In genomic region chr1:152109231-152109997, GRCh38 we compare ENCODE assay signal across 9 cellular contexts. TPM values are rescaled to one million over a fixed set of nuclear protein-coding genes. Genes with fewer than 3 reads are reported as not detected.
DNase-seq lines count a peak whose midpoint lies in the region; ATAC-seq lines count a peak whose summit lies in the region.
"Had no signal": no experiment of that assay in that cellular context is flagged by ENCODE, and none has a peak within 500 bp of the region (broad histone marks: within the 10 kb centered on the region; RNA-seq: fewer than 3 reads in every experiment).

No MANE protein-coding gene starts in this region.

- peaks cover 80 to 84% of the 10 kb centered on the region in 2 donors for H3K27me3 ChIP-seq in stomach smooth muscle (ENCODE audit: control insufficient read depth in 1 of 2, insufficient read depth in 2 of 2, low read length in 2 of 2)
- peaks cover 59% of the 10 kb centered on the region for H3K27me3 ChIP-seq in CD4-positive, alpha-beta memory T cell (ENCODE audit: insufficient read depth, low read length)

- H3K4me1 Mint-ChIP-seq in activated CD4-positive, alpha-beta T cell treated with anti-CD3 and anti-CD28 coated beads for 36 hours, result no peaks in the 10 kb centered on the region
- no peaks in the 10 kb centered on the region for H3K4me1 Mint-ChIP-seq in T-cell
- H3K4me1 Mint-ChIP-seq in CD4-positive, alpha-beta memory T cell, result peaks cover 0 to 13% (median 9%) of the 10 kb centered on the region in 4 donors
- H3K4me1 Mint-ChIP-seq: activated naive CD8-positive, alpha-beta T cell treated with anti-CD3 and anti-CD28 coated beads, Interleukin-2, amount 50 U/mL, for 24 hours had no signal

- no peak overlapping the region for H3K4me3 Mint-ChIP-seq in activated CD4-positive, alpha-beta T cell treated with anti-CD3 and anti-CD28 coated beads for 36 hours
- H3K4me3 Mint-ChIP-seq in T-cell, result no peak overlapping the region
- no peak overlapping the region for H3K4me3 Mint-ChIP-seq in CD4-positive, alpha-beta memory T cell
- H3K4me3 Mint-ChIP-seq: activated naive CD8-positive, alpha-beta T cell treated with anti-CD3 and anti-CD28 coated beads, Interleukin-2, amount 50 U/mL, for 24 hours had no signal

- H3K9ac ChIP-seq in SK-N-MC (ENCODE audit: insufficient read length) (no peak overlapping the region), stomach smooth muscle (ENCODE audit: low read length in 2 of 2) (no peak overlapping the region)

- intact Hi-C loops in activated CD4-positive, alpha-beta T cell treated with anti-CD3 and anti-CD28 coated beads for 36 hours (cut with DNase I, micrococcal nuclease), result no loop called here
- intact Hi-C loops in CD4-positive, alpha-beta memory T cell (cut with micrococcal nuclease), result no loop called here

- DNase-seq in activated CD4-positive, alpha-beta T cell treated with anti-CD3 and anti-CD28 coated beads for 36 hours, result peak; percentile 6
- DNase-seq in activated CD4-positive, alpha-beta T cell treated with anti-CD3 and anti-CD28 coated beads for 4 hours, result no peak
- DNase-seq in SK-N-MC (ENCODE audit: low read depth, low spot score) (no peak), hepatic stellate cell (ENCODE audit: low spot score) (peak; percentile 7), T-cell (no peak), T1000 (lab: John Stamatoyannopoulos, UW) (no peak)
- no peak for DNase-seq in CD4-positive, alpha-beta memory T cell

- peak overlapping the region; percentile 76; the same call in 1 of the 2 replicates for H3K4me3 ChIP-seq in SK-N-MC
- H3K4me3 ChIP-seq in stomach smooth muscle (ENCODE audit: low read length in 2 of 2), result peak overlapping the region; percentile 71 to 72
- H3K4me3 ChIP-seq in CD4-positive, alpha-beta memory T cell (ENCODE audit: low read length in 2 of 2), result peak overlapping the region in 1 of 2 donors; percentile 59

- CTCF ChIA-PET in activated CD4-positive, alpha-beta T cell treated with anti-CD3 and anti-CD28 coated beads for 36 hours (lab: Charles Lee), result interaction anchor here (0.6 to 6.3 kb wide), 15 partner anchors 8 to 1386 kb away, joined by 3 to 33 read pairs (median 5); no protein-coding TSS in a partner anchor
- CTCF ChIA-PET in T-cell (lab: Charles Lee), result interaction anchor here (0.6 to 1.7 kb wide), 5 partner anchors 56 to 660 kb away, joined by 3 to 4 read pairs (median 3); no protein-coding TSS in a partner anchor
- CTCF ChIA-PET in CD4-positive, alpha-beta memory T cell (lab: Charles Lee; ENCODE audit: partially characterized antibody), result interaction anchor here (1.1 to 1.9 kb wide), 5 partner anchors 32 to 350 kb away, joined by 3 to 8 read pairs (median 4); no protein-coding TSS in a partner anchor

- POLR2A ChIA-PET in activated CD4-positive, alpha-beta T cell treated with anti-CD3 and anti-CD28 coated beads for 36 hours (lab: Charles Lee), result interaction anchor here (1.0 kb wide), 1 partner anchor 52 kb away, joined by 3 read pairs; no protein-coding TSS in a partner anchor
- POLR2A ChIA-PET in T-cell (lab: Charles Lee), result interaction anchor here in 1 of 2 donors (0.5 kb wide), 1 partner anchor 33 kb away, joined by 11 read pairs; no protein-coding TSS in a partner anchor
- POLR2A ChIA-PET in CD4-positive, alpha-beta memory T cell (lab: Charles Lee; ENCODE audit: partially characterized antibody), result interaction anchor here (1.7 kb wide), 1 partner anchor 74 kb away, joined by 8 read pairs; the partner anchor contains the start of gene S100A11

- peaks cover 14% of the 10 kb centered on the region for H3K27me3 Mint-ChIP-seq in activated CD4-positive, alpha-beta T cell treated with anti-CD3 and anti-CD28 coated beads for 36 hours
- peaks cover 12 to 17% of the 10 kb centered on the region in 2 donors for H3K27me3 Mint-ChIP-seq in T-cell
- peaks cover 13 to 33% of the 10 kb centered on the region in 2 donors for H3K27me3 Mint-ChIP-seq in CD4-positive, alpha-beta memory T cell

- H3K36me3 Mint-ChIP-seq in activated CD4-positive, alpha-beta T cell treated with anti-CD3 and anti-CD28 coated beads for 36 hours (ENCODE audit: low read depth), result no peaks in the 10 kb centered on the region
- no peaks in the 10 kb centered on the region for H3K36me3 Mint-ChIP-seq in T-cell
- peaks cover 0 to 4% of the 10 kb centered on the region in 2 donors for H3K36me3 Mint-ChIP-seq in CD4-positive, alpha-beta memory T cell

- H3K27ac Mint-ChIP-seq in activated CD4-positive, alpha-beta T cell treated with anti-CD3 and anti-CD28 coated beads for 36 hours, result no peak overlapping the region
- H3K27ac Mint-ChIP-seq in T-cell, result no peak overlapping the region
- no peak overlapping the region for H3K27ac Mint-ChIP-seq in CD4-positive, alpha-beta memory T cell
- H3K27ac Mint-ChIP-seq: activated naive CD8-positive, alpha-beta T cell treated with anti-CD3 and anti-CD28 coated beads, Interleukin-2, amount 50 U/mL, for 24 hours had no signal

- peaks cover 3% of the 10 kb centered on the region; the same call in 1 of the 2 replicates for H3K9me3 ChIP-seq in SK-N-MC (ENCODE audit: low read depth, low read length)
- H3K9me3 ChIP-seq in stomach smooth muscle (ENCODE audit: control insufficient read depth in 2 of 2, low read length in 2 of 2), result peaks cover 0 to 12% of the 10 kb centered on the region in 2 donors
- H3K9me3 ChIP-seq in CD4-positive, alpha-beta memory T cell (ENCODE audit: control insufficient read depth in 1 of 2, low read length in 2 of 2), result no peaks in the 10 kb centered on the region

- ATAC-seq in activated CD4-positive, alpha-beta T cell treated with anti-CD3 and anti-CD28 coated beads for 36 hours, result no peak
- ATAC-seq in T-cell (replicated peaks in 1 of 4), result no peak

- H3K9me3 Mint-ChIP-seq in activated CD4-positive, alpha-beta T cell treated with anti-CD3 and anti-CD28 coated beads for 36 hours (ENCODE audit: low read depth), result no peaks in the 10 kb centered on the region
- no peaks in the 10 kb centered on the region for H3K9me3 Mint-ChIP-seq in T-cell
- H3K9me3 Mint-ChIP-seq in CD4-positive, alpha-beta memory T cell, result peaks cover 0 to 20% (median 10%) of the 10 kb centered on the region in 8 donors

- H3K4me1 ChIP-seq in stomach smooth muscle (ENCODE audit: control insufficient read depth, insufficient read depth, low read length), result peaks cover 36% of the 10 kb centered on the region
- peaks cover 47% of the 10 kb centered on the region for H3K4me1 ChIP-seq in CD4-positive, alpha-beta memory T cell (ENCODE audit: insufficient read depth, low read length)

- H3K36me3 ChIP-seq in SK-N-MC (ENCODE audit: insufficient read depth, low read length) (no peaks in the 10 kb centered on the region), stomach smooth muscle (ENCODE audit: control insufficient read depth in 2 of 2, insufficient read depth in 2 of 2, low read length in 2 of 2) (no peaks in the 10 kb centered on the region)
- no peaks in the 10 kb centered on the region for H3K36me3 ChIP-seq in CD4-positive, alpha-beta memory T cell (ENCODE audit: insufficient read depth, low read length)

- H3K27ac ChIP-seq in SK-N-MC (no peak overlapping the region), stomach smooth muscle (ENCODE audit: low read length) (no peak overlapping the region)
- no peak overlapping the region for H3K27ac ChIP-seq in CD4-positive, alpha-beta memory T cell (ENCODE audit: low read depth, low read length)

RNA-seq across cellular contexts. Expression of gene TCHH, which starts 5.8 kb away (rescaled TPM):
- total RNA-seq in activated CD4-positive, alpha-beta T cell treated with anti-CD3 and anti-CD28 coated beads for 36 hours, result under 1 TPM in 1 of 2 experiments, not detected in 1; 0.05 TPM
- total RNA-seq in T-cell, result under 1 TPM in 1 of 5 donors, not detected in 4; 0.03 TPM
- under 1 TPM in 1 of 2 experiments, not detected in 1; 0.06 TPM for total RNA-seq in CD4-positive, alpha-beta memory T cell
- not detected for polyA plus RNA-seq in CD4-positive, alpha-beta memory T cell

RNA-seq across cellular contexts. Expression of gene TCHHL1, which starts 20.6 kb away (rescaled TPM):
- not detected for total RNA-seq in activated CD4-positive, alpha-beta T cell treated with anti-CD3 and anti-CD28 coated beads for 36 hours
- total RNA-seq in T-cell, result not detected
- total RNA-seq in CD4-positive, alpha-beta memory T cell, result not detected
- not detected for polyA plus RNA-seq in CD4-positive, alpha-beta memory T cell

RNA-seq across cellular contexts. Expression of gene RPTN, which starts 49.6 kb away (rescaled TPM):
- total RNA-seq in activated CD4-positive, alpha-beta T cell treated with anti-CD3 and anti-CD28 coated beads for 36 hours, result not detected
- not detected for total RNA-seq in T-cell
- not detected for total RNA-seq in CD4-positive, alpha-beta memory T cell
- polyA plus RNA-seq in CD4-positive, alpha-beta memory T cell, result not detected

Comparison
In these comparisons a context has a peak if more than half of its experiments do, and no peak if none do; other contexts are left out.
1. DNase-seq: peak in activated CD4-positive, alpha-beta T cell treated with anti-CD3 and anti-CD28 coated beads for 36 hours (single experiment) and hepatic stellate cell (single experiment); none in activated CD4-positive, alpha-beta T cell treated with anti-CD3 and anti-CD28 coated beads for 4 hours (0 of 2), SK-N-MC (single experiment), T-cell (0 of 34), CD4-positive, alpha-beta memory T cell (0 of 5) and T1000 (single experiment).